Comparison of ENCODE assay signal across 18 cellular contexts in genomic region chr15:78772738-78773137, GRCh38. TPM values are rescaled to one million over a fixed set of nuclear protein-coding genes. Genes with fewer than 3 reads are reported as not detected.
DNase-seq lines count a peak whose midpoint lies in the region; ATAC-seq and TF ChIP-seq lines count a peak whose summit lies in the region.
"Had no signal": no experiment of that assay in that cellular context is flagged by ENCODE, and none has a peak within 500 bp of the region (broad histone marks: within the 10 kb centered on the region; RNA-seq: fewer than 3 reads in every experiment).

No MANE protein-coding gene starts in this region.

- peak; percentile 8 for DNase-seq in left cardiac atrium
- no peak for DNase-seq in heart left ventricle
- peak; percentile 7 for DNase-seq in WTC11 (ENCODE audit: low spot score)
- DNase-seq in chondrocyte (ENCODE audit: low spot score), result peak; percentile 63
- no peak for DNase-seq in nephron progenitor cell
- no peak for DNase-seq in stimulated activated CD4-positive, alpha-beta T cell treated with anti-CD3 and anti-CD28 coated beads, Interleukin-4, amount 100 ng/mL, for 24 hours
- DNase-seq: 8988T; C1 segment of cervical spinal cord; Caco-2; CD4-positive, CD25-positive, alpha-beta regulatory T cell; CD8-positive, alpha-beta T cell; DMS153; DND-41; GOT3; HCEC 1CT had no signal

- H3K4me1 ChIP-seq in heart left ventricle, result peaks cover 0 to 4% (median 0%) of the 10 kb centered on the region in 12 donors
- H3K4me1 ChIP-seq: A549, Caco-2 had no signal

- intact Hi-C loops in left cardiac atrium (cut with DNase I) (no loop called here), heart left ventricle (cut with DNase I) (loop anchor here in 2 of 10 donors (5.0 to 10.0 kb wide), 2 partner anchors 790 to 798 kb away; no protein-coding TSS in a partner anchor)

- POLR2A ChIA-PET in WTC11 (lab: Charles Lee), result no interaction called here

- H3K36me3 ChIP-seq in heart left ventricle, result peaks cover 0 to 7% (median 0%) of the 10 kb centered on the region in 9 donors

- no peak overlapping the region for H3K27ac ChIP-seq in heart left ventricle
- H3K27ac ChIP-seq: A549 had no signal

- H3K27me3 ChIP-seq in heart left ventricle, result no peaks in the 10 kb centered on the region

- 94 to 100% (median 96%) methylated on average over 5 to 8 of the region's 11 CpGs for WGBS in heart left ventricle, 4 donors

- CTCF ChIA-PET in WTC11 (lab: Charles Lee), result no interaction called here

- TF ChIP-seq POLR2A in heart left ventricle (IDR thresholded peaks at IDR 0.05), result no peak

- H3K36me3 Mint-ChIP-seq in WTC11, result 0 out of 2 replicates have a peak, but pooled peaks cover 3% of the 10 kb centered on the region
- peaks cover 9% of the 10 kb centered on the region for H3K36me3 Mint-ChIP-seq in chondrocyte (ENCODE audit: low read depth)
- H3K36me3 Mint-ChIP-seq in nephron progenitor cell (ENCODE audit: low read depth), result peaks cover 9% of the 10 kb centered on the region
- H3K36me3 Mint-ChIP-seq: CD4-positive, CD25-positive, alpha-beta regulatory T cell; CD8-positive, alpha-beta T cell had no signal

- H3K27me3 Mint-ChIP-seq in WTC11 (ENCODE audit: low read depth), result no peaks in the 10 kb centered on the region
- no peaks in the 10 kb centered on the region for H3K27me3 Mint-ChIP-seq in chondrocyte (ENCODE audit: low read depth)
- H3K27me3 Mint-ChIP-seq in nephron progenitor cell (ENCODE audit: low read depth, poor library complexity), result no peaks in the 10 kb centered on the region
- H3K27me3 Mint-ChIP-seq: CD4-positive, CD25-positive, alpha-beta regulatory T cell had no signal

- H3K27ac Mint-ChIP-seq in WTC11 (no peak overlapping the region), chondrocyte (ENCODE audit: unreplicated experiment) (no peak overlapping the region), nephron progenitor cell (peak overlapping the region; percentile 9)
- H3K27ac Mint-ChIP-seq: CD8-positive, alpha-beta T cell had no signal

- H3K4me1 Mint-ChIP-seq in WTC11 (peaks cover 14% of the 10 kb centered on the region), chondrocyte (ENCODE audit: low read depth) (peaks cover 2% of the 10 kb centered on the region), nephron progenitor cell (peaks cover 12% of the 10 kb centered on the region)
- H3K4me1 Mint-ChIP-seq: CD4-positive, CD25-positive, alpha-beta regulatory T cell had no signal

- no peaks in the 10 kb centered on the region for H3K9me3 ChIP-seq in heart left ventricle
- H3K9me3 ChIP-seq: A549, Caco-2 had no signal

- ATAC-seq in left cardiac atrium (no peak), heart left ventricle (no peak), WTC11 (no peak), HG03520 (IDR thresholded peaks at IDR 0.05; ENCODE audit: unreplicated experiment) (no peak), HG03097 (IDR thresholded peaks at IDR 0.05; ENCODE audit: low FRiP score, unreplicated experiment) (no peak)
- ATAC-seq: A549; CD8-positive, alpha-beta T cell had no signal

- H3K9me3 Mint-ChIP-seq in WTC11 (no peaks in the 10 kb centered on the region), chondrocyte (ENCODE audit: low read depth) (no peaks in the 10 kb centered on the region), nephron progenitor cell (no peaks in the 10 kb centered on the region)
- H3K9me3 Mint-ChIP-seq: CD4-positive, CD25-positive, alpha-beta regulatory T cell; CD8-positive, alpha-beta T cell had no signal

- H3K4me3 ChIP-seq in heart left ventricle, result no peak overlapping the region
- H3K4me3 ChIP-seq: A549 had no signal

- H3K4me3 Mint-ChIP-seq in WTC11 (no peak overlapping the region), chondrocyte (ENCODE audit: unreplicated experiment) (no peak overlapping the region), nephron progenitor cell (no peak overlapping the region)
- H3K4me3 Mint-ChIP-seq: CD4-positive, CD25-positive, alpha-beta regulatory T cell; CD8-positive, alpha-beta T cell had no signal

- TF ChIP-seq CTCF in heart left ventricle (IDR thresholded peaks at IDR 0.05), result no peak
- no peak for TF ChIP-seq CTCF in WTC11 (IDR thresholded peaks at IDR 0.05)
- no peak for TF ChIP-seq CTCF in chondrocyte (IDR thresholded peaks at IDR 0.05)
- no peak for TF ChIP-seq CTCF in nephron progenitor cell (IDR thresholded peaks at IDR 0.05)

TF ChIP-seq in WTC11, 78 proteins besides CTCF, POLR2A, EP300 and RAD21:
- TF ChIP-seq ZNF416 (CRISPR knock-in tag; IDR thresholded peaks at IDR 0.05), result no peak
- no peak for TF ChIP-seq NR1H2 (CRISPR knock-in tag; IDR thresholded peaks at IDR 0.05)
- TF ChIP-seq KAT7 (CRISPR knock-in tag; IDR thresholded peaks at IDR 0.05; ENCODE audit: borderline replicate concordance), result no peak
- TF ChIP-seq AR (CRISPR knock-in tag; IDR thresholded peaks at IDR 0.05), result no peak
- TF ChIP-seq FOXP1 (CRISPR knock-in tag; IDR thresholded peaks at IDR 0.05; ENCODE audit: borderline replicate concordance), result no peak
- TF ChIP-seq ATF3 (CRISPR knock-in tag; conservative IDR thresholded peaks at IDR 0.05), result no peak
- TF ChIP-seq TP53 (CRISPR knock-in tag; IDR thresholded peaks at IDR 0.05), result no peak
- TF ChIP-seq ZNF396 (CRISPR knock-in tag; IDR thresholded peaks at IDR 0.05; ENCODE audit: borderline replicate concordance), result no peak
- TF ChIP-seq HMGA2 (CRISPR knock-in tag; IDR thresholded peaks at IDR 0.05), result no peak
- TF ChIP-seq FOXP4 (CRISPR knock-in tag; IDR thresholded peaks at IDR 0.05), result no peak
- no peak for TF ChIP-seq JAZF1 (CRISPR knock-in tag; IDR thresholded peaks at IDR 0.05)
- TF ChIP-seq ZMAT4 (CRISPR knock-in tag; IDR thresholded peaks at IDR 0.05), result no peak

RNA-seq across cellular contexts. Expression of gene ADAMTS7, which starts 38.5 kb away (rescaled TPM):
- total RNA-seq in left cardiac atrium (10 to 100 TPM; 35.8 to 45.9 TPM), heart left ventricle (10 to 100 TPM in 6 of 9 donors, 1 to 10 TPM in 3; 8.0 to 29.9 (median 13.9) TPM), WTC11 (2021) (66.5 to 70.3 TPM (median 67.1 TPM) in 3 replicates), chondrocyte (111 to 144 TPM (median 113 TPM) in 3 replicates)
- 10 to 100 TPM in 1 of 2 donors, 1 to 10 TPM in 1; 5.0 to 18.6 TPM for polyA plus RNA-seq in heart left ventricle
- total RNA-seq: CD4-positive, CD25-positive, alpha-beta regulatory T cell; CD8-positive, alpha-beta T cell had no signal
- polyA plus RNA-seq: CD4-positive, CD25-positive, alpha-beta regulatory T cell had no signal

Comparison
In these comparisons a context has a peak if more than half of its experiments do, and no peak if none do; other contexts are left out.
1. DNase-seq: peak in left cardiac atrium (single experiment), WTC11 (single experiment) and chondrocyte (single experiment); none in heart left ventricle (0 of 5), nephron progenitor cell (single experiment) and stimulated activated CD4-positive, alpha-beta T cell treated with anti-CD3 and anti-CD28 coated beads, Interleukin-4, amount 100 ng/mL, for 24 hours (single experiment).